In genomic region chr7:150357277-150357676, GRCh38 we compare ENCODE assay signal across 8 cellular contexts. TPM values are rescaled to one million over a fixed set of nuclear protein-coding genes. Genes with fewer than 3 reads are reported as not detected.
DNase-seq lines count a peak whose midpoint lies in the region; ATAC-seq lines count a peak whose summit lies in the region.

No MANE protein-coding gene starts in this region.

- ATAC-seq in GM21786 (IDR thresholded peaks at IDR 0.05; ENCODE audit: unreplicated experiment), result peak; percentile 51
- no peak for ATAC-seq in HG02571 (IDR thresholded peaks at IDR 0.05; ENCODE audit: unreplicated experiment)
- no peak for ATAC-seq in left lobe of liver

- peak; percentile 38 for DNase-seq in A172 (ENCODE audit: low spot score)
- peak; percentile 85 to 95 for DNase-seq in NCI-H524 (lab: John Stamatoyannopoulos, UW)
- DNase-seq in activated T-cell treated with anti-CD3 and anti-CD28 coated beads, Interleukin-2, amount 50 U/mL, for 48 hours, result peak; percentile 72 to 79
- peak; percentile 44 to 51 for DNase-seq in stimulated activated CD4-positive, alpha-beta T cell treated with anti-CD3 and anti-CD28 coated beads, Interleukin-1b, Interleukin-23, amount 100 ng/mL, for 4 hours (ENCODE audit: low read depth in 2 of 2)
- no peak for DNase-seq in HUDEP-2 (lab: John Stamatoyannopoulos, UW; ENCODE audit: unreplicated experiment in 76 of 76)
- DNase-seq in left lobe of liver (ENCODE audit: low spot score), result no peak

RNA-seq across cellular contexts. Expression of gene REPIN1, which starts 11.3 kb away (rescaled TPM):
- total RNA-seq in A172 (2014; rRNA removed; shearing (Covaris generic)), result 237 and 258 TPM in 2 replicates
- 93.5 TPM for total RNA-seq in left lobe of liver

RNA-seq across cellular contexts. Expression of gene RARRES2, which starts 15.8 kb away (rescaled TPM):
- total RNA-seq in A172 (2014; rRNA removed; shearing (Covaris generic)), result 48.7 and 50.4 TPM in 2 replicates
- total RNA-seq in left lobe of liver, result 852 TPM

RNA-seq across cellular contexts. Expression of gene ZNF775, which starts 21.9 kb away (rescaled TPM):
- 5.7 and 11.1 TPM in 2 replicates for total RNA-seq in A172 (2014; rRNA removed; shearing (Covaris generic))
- total RNA-seq in left lobe of liver, result 0.88 TPM

RNA-seq across cellular contexts. Expression of gene ACTR3C, which starts 33.9 kb away (rescaled TPM):
- 0.88 and 2.8 TPM in 2 replicates for total RNA-seq in A172 (2014; rRNA removed; shearing (Covaris generic))
- 27.6 TPM for total RNA-seq in left lobe of liver

RNA-seq across cellular contexts. Expression of gene LRRC61, which starts 34.1 kb away (rescaled TPM):
- 0.67 TPM in 1 of 2 replicates, not detected in the other for total RNA-seq in A172 (2014; rRNA removed; shearing (Covaris generic))
- total RNA-seq in left lobe of liver, result 14.0 TPM

Comparison
In these comparisons a context has a peak if more than half of its experiments do, and no peak if none do; other contexts are left out.
1. DNase-seq: peak in A172 (single experiment), NCI-H524 (2 of 2), activated T-cell treated with anti-CD3 and anti-CD28 coated beads, Interleukin-2, amount 50 U/mL, for 48 hours (2 of 2) and stimulated activated CD4-positive, alpha-beta T cell treated with anti-CD3 and anti-CD28 coated beads, Interleukin-1b, Interleukin-23, amount 100 ng/mL, for 4 hours (2 of 2); none in HUDEP-2 (0 of 76) and left lobe of liver (single experiment).
2. RNA of gene RARRES2, which starts 15.8 kb away (total RNA-seq): 852 TPM in left lobe of liver (single experiment); 48.7 to 50.4 TPM in A172; every median in the first group is over 10 times any median in the second.